ENCODE assay signal across 1 cellular context in the genomic region with DNA sequence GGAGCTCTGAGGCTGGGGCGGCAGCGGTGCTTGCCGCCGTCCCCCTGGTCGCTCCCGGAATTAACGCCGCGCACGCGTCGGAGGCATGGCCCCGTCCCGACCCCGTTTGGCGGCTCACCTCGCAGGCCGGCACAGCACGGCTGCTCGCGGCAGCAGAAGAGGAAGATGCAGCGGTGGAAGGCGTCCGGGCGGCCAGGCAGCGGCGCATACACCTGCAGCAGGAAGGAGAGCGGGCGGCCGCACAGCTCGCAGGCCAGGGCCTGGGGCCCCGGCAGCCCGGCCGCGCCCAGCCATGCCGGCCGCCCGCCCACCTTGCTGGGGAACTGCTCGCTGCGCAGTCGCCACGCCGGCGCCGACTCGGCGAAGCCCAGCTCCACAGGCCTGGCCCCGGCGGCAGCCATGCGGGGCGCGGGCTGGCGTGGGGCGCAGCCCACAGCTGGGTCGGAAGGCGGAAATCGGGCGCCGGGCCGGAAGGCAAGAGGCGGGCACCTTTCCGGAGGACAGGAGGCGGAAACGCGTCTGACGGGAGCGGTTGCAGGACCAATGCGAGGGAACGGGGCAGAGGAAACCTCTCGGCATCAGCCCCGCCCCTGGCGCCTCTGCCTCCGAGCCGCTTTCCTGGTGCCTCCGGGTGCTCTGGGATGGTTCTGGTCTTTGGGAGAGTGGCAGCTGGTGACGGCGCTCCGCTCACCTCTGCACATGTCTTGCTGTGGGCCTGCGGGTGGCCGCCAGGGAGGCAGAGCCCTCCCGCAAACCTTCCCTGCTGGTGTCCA.
TF ChIP-seq lines count a peak whose summit lies in the region.

A gene with protein sequence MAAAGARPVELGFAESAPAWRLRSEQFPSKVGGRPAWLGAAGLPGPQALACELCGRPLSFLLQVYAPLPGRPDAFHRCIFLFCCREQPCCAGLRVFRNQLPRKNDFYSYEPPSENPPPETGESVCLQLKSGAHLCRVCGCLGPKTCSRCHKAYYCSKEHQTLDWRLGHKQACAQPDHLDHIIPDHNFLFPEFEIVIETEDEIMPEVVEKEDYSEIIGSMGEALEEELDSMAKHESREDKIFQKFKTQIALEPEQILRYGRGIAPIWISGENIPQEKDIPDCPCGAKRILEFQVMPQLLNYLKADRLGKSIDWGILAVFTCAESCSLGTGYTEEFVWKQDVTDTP (minus strand): TSS at position 457 of the 773 bp plus-strand sequence. CDS start 56 bp downstream, at position 401.

TF ChIP-seq in HepG2, 621 proteins besides CTCF, POLR2A, EP300 and RAD21 (continued from another document and continues in another):
- TF ChIP-seq, protein P1, sequence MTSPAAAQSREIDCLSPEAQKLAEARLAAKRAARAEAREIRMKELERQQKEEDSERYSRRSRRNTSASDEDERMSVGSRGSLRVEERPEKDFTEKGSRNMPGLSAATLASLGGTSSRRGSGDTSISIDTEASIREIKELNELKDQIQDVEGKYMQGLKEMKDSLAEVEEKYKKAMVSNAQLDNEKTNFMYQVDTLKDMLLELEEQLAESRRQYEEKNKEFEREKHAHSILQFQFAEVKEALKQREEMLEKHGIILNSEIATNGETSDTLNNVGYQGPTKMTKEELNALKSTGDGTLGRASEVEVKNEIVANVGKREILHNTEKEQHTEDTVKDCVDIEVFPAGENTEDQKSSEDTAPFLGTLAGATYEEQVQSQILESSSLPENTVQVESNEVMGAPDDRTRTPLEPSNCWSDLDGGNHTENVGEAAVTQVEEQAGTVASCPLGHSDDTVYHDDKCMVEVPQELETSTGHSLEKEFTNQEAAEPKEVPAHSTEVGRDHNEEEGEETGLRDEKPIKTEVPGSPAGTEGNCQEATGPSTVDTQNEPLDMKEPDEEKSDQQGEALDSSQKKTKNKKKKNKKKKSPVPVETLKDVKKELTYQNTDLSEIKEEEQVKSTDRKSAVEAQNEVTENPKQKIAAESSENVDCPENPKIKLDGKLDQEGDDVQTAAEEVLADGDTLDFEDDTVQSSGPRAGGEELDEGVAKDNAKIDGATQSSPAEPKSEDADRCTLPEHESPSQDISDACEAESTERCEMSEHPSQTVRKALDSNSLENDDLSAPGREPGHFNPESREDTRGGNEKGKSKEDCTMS (CRISPR knock-in tag; conservative IDR thresholded peaks at IDR 0.05): no peak
- peak; percentile 95 for TF ChIP-seq KAT8 (CRISPR knock-in tag; IDR thresholded peaks at IDR 0.05)
- peak; percentile 67; the same call in 1 of the 2 replicates for TF ChIP-seq ZBTB38 (CRISPR knock-in tag; IDR thresholded peaks at IDR 0.05)
- no peak for TF ChIP-seq ADNP (CRISPR knock-in tag; IDR thresholded peaks at IDR 0.05)
- TF ChIP-seq MAF1 (CRISPR knock-in tag; IDR thresholded peaks at IDR 0.05; ENCODE audit: borderline replicate concordance): peak; percentile 85; the same call in 1 of the 2 replicates
- no peak for TF ChIP-seq CBX2 (IDR thresholded peaks at IDR 0.05; ENCODE audit: low read depth, low read length)
- TF ChIP-seq CBX2 (CRISPR knock-in tag; IDR thresholded peaks at IDR 0.05; ENCODE audit: low read depth): no peak
- peak; percentile 94 for TF ChIP-seq ZNF784 (CRISPR knock-in tag; IDR thresholded peaks at IDR 0.05; ENCODE audit: borderline replicate concordance)
- no peak for TF ChIP-seq FLYWCH1 (CRISPR knock-in tag; IDR thresholded peaks at IDR 0.05)
- TF ChIP-seq ZSCAN30 (CRISPR knock-in tag; IDR thresholded peaks at IDR 0.05): no peak
- TF ChIP-seq HMGA1 (CRISPR knock-in tag; conservative IDR thresholded peaks at IDR 0.05): no peak
- peak; percentile 77; the same call in 1 of the 2 replicates for TF ChIP-seq ZNF503 (CRISPR knock-in tag; IDR thresholded peaks at IDR 0.05)
- TF ChIP-seq BCLAF1 (IDR thresholded peaks at IDR 0.05): no peak
- TF ChIP-seq ZNF839 (CRISPR knock-in tag; IDR thresholded peaks at IDR 0.05; ENCODE audit: borderline replicate concordance): no peak
- peak; percentile 89 for TF ChIP-seq ETV5 (CRISPR knock-in tag; IDR thresholded peaks at IDR 0.05; ENCODE audit: borderline replicate concordance)
- TF ChIP-seq ZNF879 (CRISPR knock-in tag; IDR thresholded peaks at IDR 0.05): no peak; the same call in 1 of the 2 replicates
- TF ChIP-seq IRF9 (CRISPR knock-in tag; IDR thresholded peaks at IDR 0.05; ENCODE audit: borderline replicate concordance): peak; percentile 93
- peak; percentile 17; the same call in 1 of the 2 replicates for TF ChIP-seq ZFP36L1 (CRISPR knock-in tag; IDR thresholded peaks at IDR 0.05)
- no peak for TF ChIP-seq ZNF790 (CRISPR knock-in tag; IDR thresholded peaks at IDR 0.05; ENCODE audit: borderline replicate concordance)
- TF ChIP-seq ZNF280B (CRISPR knock-in tag; IDR thresholded peaks at IDR 0.05; ENCODE audit: borderline replicate concordance): peak; percentile 31; the same call in 1 of the 2 replicates
- TF ChIP-seq ZNF83 (CRISPR knock-in tag; IDR thresholded peaks at IDR 0.05; ENCODE audit: borderline replicate concordance): no peak
- TF ChIP-seq ZNF101 (CRISPR knock-in tag; IDR thresholded peaks at IDR 0.05; ENCODE audit: borderline replicate concordance, low read depth): no peak
- no peak for TF ChIP-seq ZKSCAN1 (IDR thresholded peaks at IDR 0.05; ENCODE audit: low read length)
- no peak for TF ChIP-seq PAF1 (CRISPR knock-in tag; IDR thresholded peaks at IDR 0.05)
- no peak for TF ChIP-seq RFX1 (IDR thresholded peaks at IDR 0.05)
- no peak for TF ChIP-seq ZNF432 (CRISPR knock-in tag; IDR thresholded peaks at IDR 0.05; ENCODE audit: borderline replicate concordance)
- peak; percentile 90 for TF ChIP-seq KLF12 (CRISPR knock-in tag; IDR thresholded peaks at IDR 0.05; ENCODE audit: borderline replicate concordance)
- TF ChIP-seq FOXO1 (CRISPR knock-in tag; IDR thresholded peaks at IDR 0.05): peak; percentile 9; the same call in 1 of the 2 replicates
- TF ChIP-seq MIER2 (CRISPR knock-in tag; IDR thresholded peaks at IDR 0.05): 0 out of 2 replicates have a peak, but pooled peaks have one; percentile 11
- TF ChIP-seq TBX2 (CRISPR knock-in tag; IDR thresholded peaks at IDR 0.05; ENCODE audit: borderline replicate concordance): peak; percentile 65
- no peak for TF ChIP-seq ATF7 (IDR thresholded peaks at IDR 0.05)
- no peak for TF ChIP-seq ATF7 (CRISPR knock-in tag; IDR thresholded peaks at IDR 0.05)
- no peak for TF ChIP-seq DPF2 (CRISPR knock-in tag; IDR thresholded peaks at IDR 0.05; ENCODE audit: borderline replicate concordance, low read depth)
- peak; percentile 59; the same call in 1 of the 2 replicates for TF ChIP-seq SMAD9 (CRISPR knock-in tag; IDR thresholded peaks at IDR 0.05)
- TF ChIP-seq, protein P2, sequence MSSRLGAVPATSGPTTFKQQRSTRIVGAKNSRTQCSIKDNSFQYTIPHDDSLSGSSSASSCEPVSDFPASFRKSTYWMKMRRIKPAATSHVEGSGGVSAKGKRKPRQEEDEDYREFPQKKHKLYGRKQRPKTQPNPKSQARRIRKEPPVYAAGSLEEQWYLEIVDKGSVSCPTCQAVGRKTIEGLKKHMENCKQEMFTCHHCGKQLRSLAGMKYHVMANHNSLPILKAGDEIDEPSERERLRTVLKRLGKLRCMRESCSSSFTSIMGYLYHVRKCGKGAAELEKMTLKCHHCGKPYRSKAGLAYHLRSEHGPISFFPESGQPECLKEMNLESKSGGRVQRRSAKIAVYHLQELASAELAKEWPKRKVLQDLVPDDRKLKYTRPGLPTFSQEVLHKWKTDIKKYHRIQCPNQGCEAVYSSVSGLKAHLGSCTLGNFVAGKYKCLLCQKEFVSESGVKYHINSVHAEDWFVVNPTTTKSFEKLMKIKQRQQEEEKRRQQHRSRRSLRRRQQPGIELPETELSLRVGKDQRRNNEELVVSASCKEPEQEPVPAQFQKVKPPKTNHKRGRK (CRISPR knock-in tag; IDR thresholded peaks at IDR 0.05): no peak
- TF ChIP-seq RXRB (CRISPR knock-in tag; IDR thresholded peaks at IDR 0.05; ENCODE audit: borderline replicate concordance): peak; percentile 48; the same call in 1 of the 2 replicates
- no peak for TF ChIP-seq GATAD2A (CRISPR knock-in tag; IDR thresholded peaks at IDR 0.05)
- TF ChIP-seq SNRNP70 (IDR thresholded peaks at IDR 0.05; ENCODE audit: low read depth, low read length): no peak
- peak; percentile 71; the same call in 1 of the 2 replicates for TF ChIP-seq CREB3 (CRISPR knock-in tag; IDR thresholded peaks at IDR 0.05)
- TF ChIP-seq ZNF430 (CRISPR knock-in tag; IDR thresholded peaks at IDR 0.05): no peak
- TF ChIP-seq ZNF558 (CRISPR knock-in tag; IDR thresholded peaks at IDR 0.05; ENCODE audit: borderline replicate concordance): peak; percentile 87; the same call in 1 of the 2 replicates
- TF ChIP-seq GTF3A (CRISPR knock-in tag; conservative IDR thresholded peaks at IDR 0.05): no peak
- TF ChIP-seq ZNF317 (CRISPR knock-in tag; IDR thresholded peaks at IDR 0.05): no peak
- 0 out of 2 replicates have a peak, but pooled peaks have one; percentile 84 for TF ChIP-seq ISX (CRISPR knock-in tag; conservative IDR thresholded peaks at IDR 0.05)
- peak; percentile 93 for TF ChIP-seq THAP11 (CRISPR knock-in tag; IDR thresholded peaks at IDR 0.05)
- TF ChIP-seq ZFP36 (IDR thresholded peaks at IDR 0.05; ENCODE audit: borderline replicate concordance, low read depth, low read length, partially characterized antibody): no peak
